Comparison of ENCODE assay signal across 1 cellular context in genomic region chr17:8630802-8631553, GRCh38.
TF ChIP-seq lines count a peak whose summit lies in the region.

No MANE protein-coding gene starts in this region.

TF ChIP-seq in IMR-90, 13 proteins besides CTCF, POLR2A, EP300 and RAD21:
- no peak for TF ChIP-seq ELK1 (IDR thresholded peaks at IDR 0.05; ENCODE audit: borderline replicate concordance, low read depth, low read length)
- TF ChIP-seq BHLHE40 (IDR thresholded peaks at IDR 0.05; ENCODE audit: low read depth, low read length) = peak; percentile 14; the same call in 1 of the 2 replicates
- no peak for TF ChIP-seq NFE2L2 (IDR thresholded peaks at IDR 0.05; ENCODE audit: low read depth, low read length)
- TF ChIP-seq RCOR1 (IDR thresholded peaks at IDR 0.05; ENCODE audit: insufficient replicate concordance, low read length) = no peak
- peak; percentile 58; the same call in 1 of the 2 replicates for TF ChIP-seq FOS (IDR thresholded peaks at IDR 0.05; ENCODE audit: low read depth, low read length)
- TF ChIP-seq SMC3 (IDR thresholded peaks at IDR 0.05; ENCODE audit: low read depth, low read length) = no peak
- TF ChIP-seq MAZ (IDR thresholded peaks at IDR 0.05; ENCODE audit: borderline replicate concordance, low read depth, low read length) = peak; percentile 45; the same call in 1 of the 2 replicates
- TF ChIP-seq RFX5 (IDR thresholded peaks at IDR 0.05; ENCODE audit: low read depth, low read length) = no peak
- no peak for TF ChIP-seq USF2 (IDR thresholded peaks at IDR 0.05; ENCODE audit: low read depth, low read length)
- TF ChIP-seq MXI1 (IDR thresholded peaks at IDR 0.05; ENCODE audit: borderline replicate concordance, low read depth, low read length) = no peak
- no peak for TF ChIP-seq MAFK (IDR thresholded peaks at IDR 0.05; ENCODE audit: low read depth, low read length)
- no peak for TF ChIP-seq CEBPB (IDR thresholded peaks at IDR 0.05; ENCODE audit: low read depth, low read length)
- no peak for TF ChIP-seq CHD1 (IDR thresholded peaks at IDR 0.05; ENCODE audit: low read depth, low read length)
